In the genomic region with DNA sequence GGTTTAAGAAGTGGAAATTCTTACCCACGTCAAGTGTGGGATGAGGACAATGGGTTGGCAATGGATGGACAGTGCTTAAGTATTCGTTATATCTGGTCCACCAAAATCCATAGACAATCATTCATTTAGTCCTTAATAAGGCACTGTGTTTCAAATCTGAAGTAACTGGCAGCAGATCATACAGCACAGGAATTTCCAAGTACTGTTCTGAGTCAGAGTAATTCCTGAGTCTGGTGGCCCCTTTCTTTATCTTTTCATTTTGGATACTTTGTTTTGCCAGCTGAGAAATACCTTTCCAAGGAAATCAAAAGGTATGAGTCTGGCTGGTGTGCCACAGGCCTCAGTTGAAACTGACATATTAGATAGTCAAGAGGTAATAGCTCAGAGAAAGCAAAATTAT, we compare ENCODE assay signal across 20 cellular contexts.
"Had no signal": no experiment of that assay in that cellular context is flagged by ENCODE, and none has a peak within 500 bp of the region (broad histone marks: within the 10 kb centered on the region; RNA-seq: fewer than 3 reads in every experiment).

No MANE protein-coding gene starts in this region.

- DNase-seq: cortex of kidney; head of caudate nucleus; kidney; natural killer cell; ovary; posterior cingulate gyrus; psoas muscle; right cardiac atrium; sigmoid colon; stimulated activated CD4-positive, alpha-beta T cell treated with anti-CD3 and anti-CD28 coated beads, Interleukin-2, amount 100 ng/mL, for 24 hours; stimulated activated CD4-positive, alpha-beta T cell treated with anti-CD3 and anti-CD28 coated beads, Interleukin-4, amount 100 ng/mL, for 24 hours; stimulated activated naive CD4-positive, alpha-beta T cell treated with Interleukin-2 at 50 U/mL for 16 hours; stomach; thyroid gland; trophoblast cell had no signal

- H3K27me3 ChIP-seq: neutrophil, ovary, sigmoid colon, stomach, thyroid gland, vagina had no signal

- H3K9me3 ChIP-seq: neutrophil, ovary, psoas muscle, sigmoid colon, stomach, thyroid gland, vagina had no signal

- H3K4me1 ChIP-seq: psoas muscle, sigmoid colon, stomach, thyroid gland, vagina had no signal

- H3K27ac ChIP-seq: neutrophil, ovary, psoas muscle, sigmoid colon, stomach, thyroid gland, vagina had no signal

- H3K4me3 ChIP-seq: lung, ovary, psoas muscle, sigmoid colon, stomach, thyroid gland, vagina had no signal

- H3K36me3 ChIP-seq: neutrophil, ovary, sigmoid colon, stomach, thyroid gland, vagina had no signal

- ATAC-seq: left lobe of liver; natural killer cell; psoas muscle; right cardiac atrium; stimulated activated effector memory CD8-positive, alpha-beta T cell treated with anti-CD3 and anti-CD28 coated beads, Interleukin-12 subunit alpha, Interleukin-12 subunit beta, amount 100 ng/mL, for 72 hours had no signal
